8 cellular contexts compared by ENCODE assay signal in genomic region chr13:41458939-41459753, GRCh38. TPM values are rescaled to one million over a fixed set of nuclear protein-coding genes. Genes with fewer than 3 reads are reported as not detected.
DNase-seq lines count a peak whose midpoint lies in the region; ATAC-seq and TF ChIP-seq lines count a peak whose summit lies in the region.

No MANE protein-coding gene starts in this region.

- no peak overlapping the region for H3K4me3 ChIP-seq in A673 (ENCODE audit: low read depth, low read length, poor library complexity, severe bottlenecking)
- peak overlapping the region; percentile 59 for H3K4me3 ChIP-seq in astrocyte of the spinal cord (ENCODE audit: low read depth, low read length)

- H3K27me3 ChIP-seq in A673 (replicated peaks; ENCODE audit: insufficient read depth, low read depth, low read length, poor library complexity), result peaks cover 56% of the 10 kb centered on the region

- H3K4me3 Mint-ChIP-seq in immature natural killer cell, result peak overlapping the region; percentile 80 to 94 (median 83)

- H3K9me3 ChIP-seq in A673 (ENCODE audit: low read depth, low read length, poor library complexity, severe bottlenecking), result no peaks in the 10 kb centered on the region

- intact Hi-C loops in A673 (cut with micrococcal nuclease; ENCODE audit: unreplicated experiment), result no loop called here

- in situ Hi-C loops in astrocyte of the spinal cord (cut with HindIII; ENCODE audit: low sequenced_read_pairs), result no loop called here

- no TSS peak for BruUV-seq in A673 (replicated peaks; lab: Mats Ljungman, UMichigan)

- DNase-seq in A673 (ENCODE audit: low spot score) (peak; percentile 15), H4 (ENCODE audit: low spot score) (peak; percentile 10), SW480 (ENCODE audit: low spot score) (peak; percentile 73), astrocyte of the spinal cord (ENCODE audit: low read depth, low spot score) (peak; percentile 34), immature natural killer cell (peak; percentile 52 to 53 (median 52))
- DNase-seq in stimulated activated CD4-positive, alpha-beta T cell treated with anti-CD3 and anti-CD28 coated beads, Interleukin-1b, Interleukin-23, amount 100 ng/mL, for 4 hours (ENCODE audit: low read depth in 2 of 2), result peak; percentile 47 to 48

- H3K9me3 Mint-ChIP-seq in immature natural killer cell, result peaks cover 0 to 4% (median 0%) of the 10 kb centered on the region in 6 donors

- no peak for ATAC-seq in HG03039 (IDR thresholded peaks at IDR 0.05; ENCODE audit: unreplicated experiment)
- ATAC-seq in GM21786 (IDR thresholded peaks at IDR 0.05; ENCODE audit: unreplicated experiment), result no peak

- H3K4me1 Mint-ChIP-seq in immature natural killer cell, result peaks cover 51 to 67% of the 10 kb centered on the region in 2 donors

- no peaks in the 10 kb centered on the region for H3K36me3 ChIP-seq in A673 (ENCODE audit: insufficient read depth, low read length, poor library complexity, severe bottlenecking)

- peaks cover 19 to 37% (median 23%) of the 10 kb centered on the region in 3 donors for H3K27me3 Mint-ChIP-seq in immature natural killer cell (ENCODE audit: low read depth in 3 of 3)

- H3K27ac Mint-ChIP-seq in immature natural killer cell, result peak overlapping the region in 5 of 6 donors; percentile 69 to 94 (median 77)

- TF ChIP-seq CTCF in A673 (conservative IDR thresholded peaks at IDR 0.05; ENCODE audit: low read depth, low read length) (peak; percentile 54), astrocyte of the spinal cord (IDR thresholded peaks at IDR 0.05; ENCODE audit: low read depth, low read length) (peak; percentile 75)

- CTCF ChIA-PET in A673 (lab: Charles Lee), result interaction anchor here (0.8 kb wide), 1 partner anchor 31 kb away, joined by 4 read pairs; no protein-coding TSS in a partner anchor

- H3K4me1 ChIP-seq in A673 (ENCODE audit: insufficient read depth, low read length, poor library complexity, severe bottlenecking), result peaks cover 4% of the 10 kb centered on the region

- peaks cover 0 to 4% (median 3%) of the 10 kb centered on the region in 3 donors for H3K36me3 Mint-ChIP-seq in immature natural killer cell

- no peak overlapping the region for H3K27ac ChIP-seq in A673 (ENCODE audit: low read depth, low read length, poor library complexity, severe bottlenecking)

- POLR2A ChIA-PET in A673 (lab: Charles Lee; ENCODE audit: low non-redundant PET), result no interaction called here

RNA-seq across cellular contexts. Expression of gene RGCC, which starts 1.8 kb away (rescaled TPM):
- not detected in 2 replicates for total RNA-seq in A673 (2021)
- total RNA-seq in H4 (2014; rRNA removed; shearing (Covaris generic)), result 13.7 and 14.8 TPM in 2 replicates
- 1 to 10 TPM; 4.5 to 8.5 (median 7.7) TPM for polyA plus RNA-seq in immature natural killer cell

Comparison
In these comparisons a context has a peak if more than half of its experiments do, and no peak if none do; other contexts are left out.
1. DNase-seq: peak in every context shown above with its lines; median percentile 73 in SW480; 52 in immature natural killer cell; 48 in stimulated activated CD4-positive, alpha-beta T cell treated with anti-CD3 and anti-CD28 coated beads, Interleukin-1b, Interleukin-23, amount 100 ng/mL, for 4 hours; 34 in astrocyte of the spinal cord; 15 in A673; 10 in H4.
2. RNA of gene RGCC, which starts 1.8 kb away (total RNA-seq): 13.7 to 14.8 TPM in H4; not detected in A673; every median in the first group is over 10 times any median in the second.